Comparison of ENCODE assay signal across 1 cellular context in the genomic region with DNA sequence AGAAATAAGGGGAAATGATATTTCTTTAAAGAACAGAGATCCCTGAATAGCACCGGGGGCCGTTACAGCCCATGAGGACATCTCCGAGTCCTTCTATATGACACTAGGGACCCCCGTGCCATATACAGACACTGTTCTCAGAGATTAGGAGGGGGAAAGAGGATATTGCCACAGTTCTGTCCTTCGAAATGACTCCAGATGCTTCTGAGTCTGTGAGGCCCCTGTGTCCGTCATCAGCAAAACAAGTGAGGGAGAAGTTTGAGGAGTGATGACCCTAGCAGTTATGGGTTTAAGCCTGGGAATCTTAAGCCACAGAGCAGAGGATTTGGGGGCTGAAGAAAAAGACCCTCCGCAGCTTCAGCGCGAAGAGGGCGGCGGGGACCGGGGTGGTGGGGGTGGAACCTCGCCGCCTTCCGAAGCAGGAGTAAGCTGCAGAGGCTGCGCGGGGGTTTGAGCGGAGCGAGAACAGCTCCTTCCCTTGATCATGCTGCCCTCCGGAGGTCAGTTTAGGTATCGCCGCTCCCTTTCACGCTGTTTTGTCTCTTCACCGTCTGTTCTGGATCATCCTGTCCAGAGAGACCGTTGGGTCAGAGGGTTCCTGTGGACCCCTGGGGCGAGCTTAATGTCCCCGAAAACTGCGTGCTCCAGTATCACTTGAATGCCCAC.
TF ChIP-seq lines count a peak whose summit lies in the region.

No MANE protein-coding gene starts in this region.

TF ChIP-seq in WTC11, 78 proteins besides CTCF, POLR2A, EP300 and RAD21 (continued from another document):
- TF ChIP-seq, protein P1, sequence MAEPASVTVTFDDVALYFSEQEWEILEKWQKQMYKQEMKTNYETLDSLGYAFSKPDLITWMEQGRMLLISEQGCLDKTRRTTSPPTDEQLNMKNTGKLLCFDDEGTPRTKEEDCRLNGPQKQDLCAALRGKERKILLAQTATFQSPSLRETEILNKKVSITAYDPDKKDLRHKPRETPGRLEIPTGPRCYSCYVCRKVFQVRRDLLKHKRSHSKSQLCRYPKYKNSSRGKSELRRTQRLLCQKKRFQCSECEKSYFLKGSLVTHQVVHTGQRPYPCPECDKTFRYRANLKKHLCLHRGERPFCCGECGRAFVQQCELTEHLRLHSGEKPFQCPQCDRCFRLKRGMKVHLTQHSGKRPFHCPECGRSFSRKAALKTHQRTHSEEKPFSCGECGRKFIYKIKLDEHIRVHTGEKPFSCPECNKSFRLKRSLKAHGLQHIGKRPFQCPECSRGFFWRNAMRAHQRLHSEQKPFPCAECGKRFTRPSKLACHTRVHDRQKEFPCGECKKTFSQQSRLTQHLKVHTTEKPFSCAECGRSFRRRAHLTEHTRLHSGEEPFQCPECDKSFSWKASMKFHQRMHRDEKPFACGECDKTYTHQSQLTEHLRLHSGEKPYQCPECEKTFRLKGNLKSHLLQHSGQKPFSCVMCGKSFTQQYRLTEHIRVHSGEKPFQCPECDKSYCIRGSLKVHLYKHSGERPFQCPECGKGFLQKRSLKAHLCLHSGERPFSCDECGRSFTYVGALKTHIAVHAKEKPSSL (CRISPR knock-in tag; conservative IDR thresholded peaks at IDR 0.05), result no peak
- TF ChIP-seq, protein P2, sequence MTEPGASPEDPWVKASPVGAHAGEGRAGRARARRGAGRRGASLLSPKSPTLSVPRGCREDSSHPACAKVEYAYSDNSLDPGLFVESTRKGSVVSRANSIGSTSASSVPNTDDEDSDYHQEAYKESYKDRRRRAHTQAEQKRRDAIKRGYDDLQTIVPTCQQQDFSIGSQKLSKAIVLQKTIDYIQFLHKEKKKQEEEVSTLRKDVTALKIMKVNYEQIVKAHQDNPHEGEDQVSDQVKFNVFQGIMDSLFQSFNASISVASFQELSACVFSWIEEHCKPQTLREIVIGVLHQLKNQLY (CRISPR knock-in tag; IDR thresholded peaks at IDR 0.05), result no peak
